8 cellular contexts compared by ENCODE assay signal in the genomic region with DNA sequence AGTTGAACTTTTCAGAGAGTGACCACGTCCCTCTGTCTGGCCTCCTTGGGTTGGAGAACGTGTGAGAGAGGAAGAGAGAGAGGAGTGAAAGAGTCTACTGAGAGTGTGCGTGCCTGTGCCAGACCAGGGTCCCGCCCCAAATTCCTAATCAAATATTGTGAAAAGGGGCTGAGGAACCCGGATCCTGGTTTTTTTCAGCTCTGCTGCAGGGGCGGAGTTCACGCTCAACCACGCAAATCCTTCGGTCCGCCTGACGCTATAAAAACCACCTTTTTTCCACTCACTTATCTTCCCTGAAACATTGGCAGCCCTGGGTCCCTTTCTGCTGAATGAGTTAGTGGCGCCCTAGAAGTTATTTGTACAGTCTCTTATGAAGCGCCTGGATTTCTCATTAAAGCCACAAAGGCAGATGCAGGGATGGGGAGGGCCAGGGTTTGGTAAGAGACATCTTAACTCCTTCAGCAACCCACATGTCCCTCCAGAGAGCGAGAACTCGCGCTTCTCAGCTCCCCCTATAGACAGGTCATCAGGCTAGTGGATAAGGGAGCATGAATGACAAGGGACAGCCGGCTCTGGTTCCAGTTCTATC. TPM values are rescaled to one million over a fixed set of nuclear protein-coding genes. Genes with fewer than 3 reads are reported as not detected.
DNase-seq lines count a peak whose midpoint lies in the region; ATAC-seq and TF ChIP-seq lines count a peak whose summit lies in the region.
"Had no signal": no experiment of that assay in that cellular context is flagged by ENCODE, and none has a peak within 500 bp of the region (broad histone marks: within the 10 kb centered on the region; RNA-seq: fewer than 3 reads in every experiment).

A gene (minus strand): TSS at position 86 of the 589 bp plus-strand sequence. CDS start 2,852 bp downstream, outside the sequence.

- peak; percentile 74 for DNase-seq in GM23248
- DNase-seq in activated B cell treated with CpG ODN at 0.5 μM for 24 hours: no peak
- DNase-seq in iPS-NIHi7 (ENCODE audit: extremely low spot score): peak; percentile 76
- DNase-seq in activated gamma-delta T cell (lab: John Stamatoyannopoulos, UW): no peak
- no peak for DNase-seq in PC-9
- no peak for DNase-seq in hypothalamus (lab: John Stamatoyannopoulos, UW)

- peak within 1 kb of the TSS; percentile 83 for H2AFZ ChIP-seq in GM23248
- no peak within 1 kb of the TSS for H2AFZ ChIP-seq in PC-9

- H3K27ac Mint-ChIP-seq in activated B cell treated with CpG ODN at 0.5 μM for 24 hours: no peak within 1 kb of the TSS
- peak within 1 kb of the TSS; percentile 33 for H3K27ac Mint-ChIP-seq in stimulated activated naive CD8-positive, alpha-beta T cell treated with anti-CD3 and anti-CD28 coated beads, Interleukin-15, Interleukin-2, amounts not matched to agents 100 ng/mL and 50 ng/mL, for 24 hours

- H3K9me2 ChIP-seq in GM23248 (ENCODE audit: insufficient read depth): no peaks in the 10 kb centered on the region
- H3K9me2 ChIP-seq in PC-9 (ENCODE audit: insufficient read depth): no peaks in the 10 kb centered on the region

- TF ChIP-seq CTCF in activated B cell treated with CpG ODN at 0.5 μM for 24 hours (IDR thresholded peaks at IDR 0.05) (no peak), PC-9 (conservative IDR thresholded peaks at IDR 0.05) (no peak)

- BruUV-seq in PC-9 (replicated peaks; lab: Mats Ljungman, UMichigan): no TSS peak

- no peaks in the 10 kb centered on the region for H3K4me1 Mint-ChIP-seq in activated B cell treated with CpG ODN at 0.5 μM for 24 hours
- peaks cover 13% of the 10 kb centered on the region for H3K4me1 Mint-ChIP-seq in stimulated activated naive CD8-positive, alpha-beta T cell treated with anti-CD3 and anti-CD28 coated beads, Interleukin-15, Interleukin-2, amounts not matched to agents 100 ng/mL and 50 ng/mL, for 24 hours (ENCODE audit: low read depth)

- H3F3A ChIP-seq in GM23248 (ENCODE audit: insufficient read depth) (0 out of 2 replicates have a peak, but pooled peaks cover 5% of the 10 kb centered on the region), PC-9 (ENCODE audit: insufficient read depth, low read depth) (no peaks in the 10 kb centered on the region)

- POLR2A ChIA-PET in activated B cell treated with CpG ODN at 0.5 μM for 24 hours (lab: Charles Lee): interaction anchor here (0.6 kb wide), 1 partner anchor 1233 kb away, joined by 4 read pairs; no protein-coding TSS in a partner anchor
- POLR2A ChIA-PET in PC-9 (lab: Charles Lee; ENCODE audit: unreplicated experiment): interaction anchor here (0.7 kb wide), 1 partner anchor 320 kb away, joined by 5 read pairs; no protein-coding TSS in a partner anchor

- ATAC-seq in activated B cell treated with CpG ODN at 0.5 μM for 24 hours (ENCODE audit: low read depth): no peak

- H3K4me3 ChIP-seq in GM23248 (peak within 1 kb of the TSS; percentile 61), PC-9 (no peak within 1 kb of the TSS)

- H3K79me2 ChIP-seq in GM23248 (ENCODE audit: insufficient read depth) (no peaks in the 10 kb centered on the region), PC-9 (ENCODE audit: low read depth) (no peaks in the 10 kb centered on the region)

- no peaks in the 10 kb centered on the region for H3K36me3 Mint-ChIP-seq in activated B cell treated with CpG ODN at 0.5 μM for 24 hours (ENCODE audit: low read depth)
- no peaks in the 10 kb centered on the region for H3K36me3 Mint-ChIP-seq in stimulated activated naive CD8-positive, alpha-beta T cell treated with anti-CD3 and anti-CD28 coated beads, Interleukin-15, Interleukin-2, amounts not matched to agents 100 ng/mL and 50 ng/mL, for 24 hours (ENCODE audit: low read depth)

- peaks cover 14% of the 10 kb centered on the region; the same call in 1 of the 2 replicates for H3K4me1 ChIP-seq in GM23248 (ENCODE audit: insufficient read depth)
- H3K4me1 ChIP-seq in PC-9 (replicated peaks; ENCODE audit: insufficient read depth): no peaks in the 10 kb centered on the region

- CTCF ChIA-PET in activated B cell treated with CpG ODN at 0.5 μM for 24 hours (lab: Charles Lee): no interaction called here
- CTCF ChIA-PET in PC-9 (lab: Charles Lee): interaction anchor here (0.6 kb wide), 1 partner anchor 1235 kb away, joined by 16 read pairs; no protein-coding TSS in a partner anchor

- H3K4me2 ChIP-seq in GM23248 (ENCODE audit: unreplicated experiment): peak within 1 kb of the TSS; percentile 67
- H3K4me2 ChIP-seq in PC-9: no peak within 1 kb of the TSS
- H3K4me2 ChIP-seq: KMS-11 had no signal

- H4K20me1 ChIP-seq in GM23248 (ENCODE audit: insufficient read depth): no peaks in the 10 kb centered on the region
- no peaks in the 10 kb centered on the region for H4K20me1 ChIP-seq in PC-9 (ENCODE audit: insufficient read depth)

- no peaks in the 10 kb centered on the region for H3K9me3 ChIP-seq in GM23248 (ENCODE audit: low read depth)
- H3K9me3 ChIP-seq in PC-9 (ENCODE audit: insufficient read depth, low read depth): no peaks in the 10 kb centered on the region

- peaks cover 21% of the 10 kb centered on the region for H3K27me3 Mint-ChIP-seq in activated B cell treated with CpG ODN at 0.5 μM for 24 hours
- peaks cover 16% of the 10 kb centered on the region for H3K27me3 Mint-ChIP-seq in stimulated activated naive CD8-positive, alpha-beta T cell treated with anti-CD3 and anti-CD28 coated beads, Interleukin-15, Interleukin-2, amounts not matched to agents 100 ng/mL and 50 ng/mL, for 24 hours

- H3K27ac ChIP-seq in GM23248 (no peak within 1 kb of the TSS), PC-9 (no peak within 1 kb of the TSS)
- H3K27ac ChIP-seq: KMS-11 had no signal

- no peaks in the 10 kb centered on the region for H3K27me3 ChIP-seq in GM23248 (replicated peaks; ENCODE audit: insufficient read depth)
- H3K27me3 ChIP-seq in PC-9 (ENCODE audit: insufficient read depth, low read depth): peaks cover 95% of the 10 kb centered on the region

- peak within 1 kb of the TSS; percentile 7 for H3K4me3 Mint-ChIP-seq in activated B cell treated with CpG ODN at 0.5 μM for 24 hours
- peak within 1 kb of the TSS; percentile 35 for H3K4me3 Mint-ChIP-seq in stimulated activated naive CD8-positive, alpha-beta T cell treated with anti-CD3 and anti-CD28 coated beads, Interleukin-15, Interleukin-2, amounts not matched to agents 100 ng/mL and 50 ng/mL, for 24 hours

- H3K9ac ChIP-seq in GM23248: peak within 1 kb of the TSS; percentile 37
- H3K9ac ChIP-seq: KMS-11 had no signal

- H3K36me3 ChIP-seq in GM23248 (ENCODE audit: low read depth) (no peaks in the 10 kb centered on the region), PC-9 (ENCODE audit: low read depth) (no peaks in the 10 kb centered on the region)

- 6 to 7% methylated on average over 17 of the region's 17 CpGs for WGBS in GM23248 (ENCODE audit: low coverage in 1 of 2, low lambda C conversion rate in 2 of 2, missing lambda C conversion rate in 2 of 2), 2 experiments

- in situ Hi-C loops in GM23248 (cut with MboI): no loop called here

- no peaks in the 10 kb centered on the region for H3K9me3 Mint-ChIP-seq in activated B cell treated with CpG ODN at 0.5 μM for 24 hours
- H3K9me3 Mint-ChIP-seq in stimulated activated naive CD8-positive, alpha-beta T cell treated with anti-CD3 and anti-CD28 coated beads, Interleukin-15, Interleukin-2, amounts not matched to agents 100 ng/mL and 50 ng/mL, for 24 hours: no peaks in the 10 kb centered on the region

- intact Hi-C loops in activated B cell treated with CpG ODN at 0.5 μM for 24 hours (cut with micrococcal nuclease) (no loop called here), PC-9 (cut with micrococcal nuclease; ENCODE audit: unreplicated experiment) (no loop called here)

RNA-seq across cellular contexts. Expression of the gene that starts here (rescaled TPM):
- 12.1 and 14.6 TPM in 2 replicates for total RNA-seq in GM23248 (2014; rRNA removed; shearing (Covaris generic))
- 11.2 and 11.4 TPM in 2 replicates for polyA plus RNA-seq in GM23248 (2016; fragmentation: Nextera tagmentation; extraction: Ambion mirVana)
- total RNA-seq in activated B cell treated with CpG ODN at 0.5 μM for 24 hours (not detected in 2 replicates), PC-9 (2021) (not detected in 2 replicates)

Comparison
In these comparisons a context has a peak if more than half of its experiments do, and no peak if none do; other contexts are left out.
1. RNA of the gene that starts here (total RNA-seq): 12.1 to 14.6 TPM in GM23248; not detected in activated B cell treated with CpG ODN at 0.5 μM for 24 hours and not detected in PC-9; every median in the first group is over 10 times any median in the second.
2. DNase-seq: peak in GM23248 (single experiment) and iPS-NIHi7 (single experiment); none in activated B cell treated with CpG ODN at 0.5 μM for 24 hours (single experiment), activated gamma-delta T cell (single experiment), PC-9 (0 of 2) and hypothalamus (0 of 51).